ENCODE assay signal across 21 cellular contexts in genomic region chr14:31921741-31922140, GRCh38.
DNase-seq lines count a peak whose midpoint lies in the region; ATAC-seq, FAIRE-seq and TF ChIP-seq lines count a peak whose summit lies in the region.
"Had no signal": no experiment of that assay in that cellular context is flagged by ENCODE, and none has a peak within 500 bp of the region (broad histone marks: within the 10 kb centered on the region; RNA-seq: fewer than 3 reads in every experiment).

No MANE protein-coding gene starts in this region.

- no peaks in the 10 kb centered on the region for H3K79me2 ChIP-seq in Karpas-422 (ENCODE audit: low read length)

- no peaks in the 10 kb centered on the region for H3K27me3 ChIP-seq in Karpas-422 (ENCODE audit: low read length)
- no peaks in the 10 kb centered on the region for H3K27me3 ChIP-seq in SJCRH30

- DNase-seq in Karpas-422 (peak; percentile 81), NCI-H2171 treated with DMSO at 0.1 percent for 48 hours (lab: John Stamatoyannopoulos, UW) (peak; percentile 99), SJCRH30 (peak; percentile 38 to 53), urothelium cell line (ENCODE audit: low spot score) (no peak), NCI-H1436 treated with DMSO at 0.1 percent for 48 hours (lab: John Stamatoyannopoulos, UW) (no peak), H54 (ENCODE audit: insufficient read length, low spot score) (no peak)
- DNase-seq: Caco-2; CD8-positive, alpha-beta T cell; DMS79 treated with DMSO at 0.1 percent for 48 hours; KG1; NCI-H1048; NCI-H1417; NCI-H187 treated with DMSO at 0.1 percent for 48 hours; NCI-H2107; NCI-H446 treated with DMSO at 0.1 percent for 48 hours; T-helper 2 cell had no signal

- H4K20me1 ChIP-seq in Karpas-422 (ENCODE audit: insufficient read depth, low read depth, low read length) = no peaks in the 10 kb centered on the region

- peak overlapping the region; percentile 48 for H3K9ac ChIP-seq in Karpas-422 (ENCODE audit: low read length)

- H2AFZ ChIP-seq in Karpas-422 (ENCODE audit: low read length) = peak overlapping the region; percentile 27

- ATAC-seq in HG02938 (IDR thresholded peaks at IDR 0.05; ENCODE audit: unreplicated experiment) = no peak
- ATAC-seq: CD8-positive, alpha-beta T cell had no signal

- H3K4me1 ChIP-seq in Karpas-422 (ENCODE audit: low read length) (peaks cover 52% of the 10 kb centered on the region), SJCRH30 (peaks cover 16% of the 10 kb centered on the region)
- H3K4me1 ChIP-seq: Caco-2 had no signal

- no peak for TF ChIP-seq POLR2A in H54 (IDR thresholded peaks at IDR 0.05; ENCODE audit: low read depth, low read length)

- H3K36me3 ChIP-seq in Karpas-422 (ENCODE audit: insufficient read depth, low read length) = no peaks in the 10 kb centered on the region
- no peaks in the 10 kb centered on the region for H3K36me3 ChIP-seq in SJCRH30

- H3K27ac ChIP-seq in Karpas-422 (ENCODE audit: low read length) = peak overlapping the region; percentile 89
- H3K27ac ChIP-seq in SJCRH30 = 0 out of 2 replicates have a peak overlapping the region, but pooled peaks have one; percentile 3
- H3K27ac ChIP-seq: C4-2B had no signal

- FAIRE-seq in urothelium cell line (lab: Jason Lieb, UNC) (no peak), H54 (lab: Jason Lieb, UNC) (no peak)
- FAIRE-seq: GM12892, GM19239, RCC 7860 had no signal

- H3K9me2 ChIP-seq in Karpas-422 (replicated peaks; ENCODE audit: insufficient read depth, low read length) = no peaks in the 10 kb centered on the region

- H3K4me2 ChIP-seq in Karpas-422 (ENCODE audit: low read depth, low read length, poor library complexity, severe bottlenecking) = peak overlapping the region; percentile 69

- H3K9me3 ChIP-seq in Karpas-422 (ENCODE audit: low read length) (no peaks in the 10 kb centered on the region), SJCRH30 (replicated peaks) (no peaks in the 10 kb centered on the region)
- H3K9me3 ChIP-seq: Caco-2 had no signal

- peak overlapping the region; percentile 50 for H3K4me3 ChIP-seq in Karpas-422 (ENCODE audit: low read length)
- H3K4me3 ChIP-seq in SJCRH30 = no peak overlapping the region

Comparison
In these comparisons a context has a peak if more than half of its experiments do, and no peak if none do; other contexts are left out.
1. DNase-seq: peak in Karpas-422 (single experiment), NCI-H2171 treated with DMSO at 0.1 percent for 48 hours (single experiment) and SJCRH30 (2 of 2); none in urothelium cell line (single experiment), NCI-H1436 treated with DMSO at 0.1 percent for 48 hours (single experiment) and H54 (single experiment).